Comparison of ENCODE assay signal across 7 cellular contexts in genomic region chr5:144030904-144031303, GRCh38.
"Had no signal": no experiment of that assay in that cellular context is flagged by ENCODE, and none has a peak within 500 bp of the region (broad histone marks: within the 10 kb centered on the region; RNA-seq: fewer than 3 reads in every experiment).

No MANE protein-coding gene starts in this region.

- H3K4me2 ChIP-seq: GM23338 had no signal

- H2AFZ ChIP-seq: GM23338 had no signal

- ATAC-seq: GM23338 had no signal

- DNase-seq: H9, HCEC 1CT, IMR-90 had no signal

- FAIRE-seq: H1, H54, HTR-8/SVneo had no signal

- H3K4me3 ChIP-seq: GM23338 had no signal
